In genomic region chr10:113230018-113230610, GRCh38 we compare ENCODE assay signal across 2 cellular contexts.
TF ChIP-seq lines count a peak whose summit lies in the region.

No MANE protein-coding gene starts in this region.

TF ChIP-seq in GM23338, 12 proteins besides CTCF, POLR2A, EP300 and RAD21:
- TF ChIP-seq NANOG (IDR thresholded peaks at IDR 0.05; ENCODE audit: borderline replicate concordance): no peak
- TF ChIP-seq JUNB (IDR thresholded peaks at IDR 0.05; ENCODE audit: unreplicated experiment): no peak
- no peak for TF ChIP-seq STAT1 (IDR thresholded peaks at IDR 0.05; ENCODE audit: unreplicated experiment)
- TF ChIP-seq ETS1 (IDR thresholded peaks at IDR 0.05): no peak
- no peak for TF ChIP-seq ZNF462 (CRISPR knock-in tag; IDR thresholded peaks at IDR 0.05)
- no peak for TF ChIP-seq EZH2phosphoT487 (IDR thresholded peaks at IDR 0.05; ENCODE audit: unreplicated experiment)
- no peak for TF ChIP-seq REST (IDR thresholded peaks at IDR 0.05; ENCODE audit: unreplicated experiment)
- no peak for TF ChIP-seq EZH2 (IDR thresholded peaks at IDR 0.05; ENCODE audit: low read depth, unreplicated experiment)
- TF ChIP-seq POLR2AphosphoS5 (IDR thresholded peaks at IDR 0.05; ENCODE audit: low read depth): no peak
- no peak for TF ChIP-seq ZNF331 (CRISPR knock-in tag; IDR thresholded peaks at IDR 0.05; ENCODE audit: low read depth)
- no peak for TF ChIP-seq CREB1 (CRISPR knock-in tag; IDR thresholded peaks at IDR 0.05; ENCODE audit: low read depth)
- TF ChIP-seq ZNF114 (CRISPR knock-in tag; IDR thresholded peaks at IDR 0.05): no peak

TF ChIP-seq in H1, 55 proteins besides CTCF, POLR2A, EP300 and RAD21:
- TF ChIP-seq BACH1 (IDR thresholded peaks at IDR 0.05; ENCODE audit: low read length): no peak
- no peak for TF ChIP-seq CBX5 (IDR thresholded peaks at IDR 0.05; ENCODE audit: low read depth, low read length)
- TF ChIP-seq CBX8 (IDR thresholded peaks at IDR 0.05; ENCODE audit: borderline replicate concordance, low read depth, low read length): no peak
- TF ChIP-seq SUZ12 (IDR thresholded peaks at IDR 0.05; ENCODE audit: low read length): no peak
- no peak for TF ChIP-seq EGR1 (IDR thresholded peaks at IDR 0.05; ENCODE audit: borderline replicate concordance, low read depth, low read length)
- no peak for TF ChIP-seq NRF1 (IDR thresholded peaks at IDR 0.05; ENCODE audit: low read depth, low read length)
TF ChIP-seq in H1: peak in this region for 0.
